2 cellular contexts compared by ENCODE assay signal in genomic region chr4:40506492-40506891, GRCh38.
TF ChIP-seq lines count a peak whose summit lies in the region.

No MANE protein-coding gene starts in this region.

TF ChIP-seq in HCT116, 20 proteins besides CTCF, POLR2A, EP300 and RAD21:
- TF ChIP-seq SRF (IDR thresholded peaks at IDR 0.05; ENCODE audit: low read depth): no peak
- no peak for TF ChIP-seq REST (IDR thresholded peaks at IDR 0.05; ENCODE audit: low read depth)
- no peak for TF ChIP-seq SP1 (IDR thresholded peaks at IDR 0.05; ENCODE audit: low read depth)
- no peak for TF ChIP-seq JUND (IDR thresholded peaks at IDR 0.05)
- no peak for TF ChIP-seq ZBTB33 (IDR thresholded peaks at IDR 0.05; ENCODE audit: extremely low read depth, insufficient replicate concordance, low read length)
- TF ChIP-seq FOSL1 (IDR thresholded peaks at IDR 0.05; ENCODE audit: low read depth): no peak
- TF ChIP-seq SIN3A (IDR thresholded peaks at IDR 0.05; ENCODE audit: low read depth): no peak
- TF ChIP-seq POLR2AphosphoS5 (IDR thresholded peaks at IDR 0.05; ENCODE audit: low read depth, low read length): no peak
- TF ChIP-seq ELF1 (IDR thresholded peaks at IDR 0.05; ENCODE audit: borderline replicate concordance, low read depth): no peak
- no peak for TF ChIP-seq MAX (IDR thresholded peaks at IDR 0.05)
- TF ChIP-seq ATF3 (IDR thresholded peaks at IDR 0.05): no peak
- TF ChIP-seq CBX3 (IDR thresholded peaks at IDR 0.05; ENCODE audit: low read depth): no peak
- no peak for TF ChIP-seq YY1 (IDR thresholded peaks at IDR 0.05; ENCODE audit: extremely low read depth, insufficient replicate concordance, low read depth, low read length)
- no peak for TF ChIP-seq ZNF274 (IDR thresholded peaks at IDR 0.05; ENCODE audit: low read depth, low read length)
- TF ChIP-seq CEBPB (IDR thresholded peaks at IDR 0.05; ENCODE audit: low read depth): no peak
- TF ChIP-seq EZH2phosphoT487 (IDR thresholded peaks at IDR 0.05; ENCODE audit: borderline replicate concordance): no peak
- no peak for TF ChIP-seq TCF7L2 (IDR thresholded peaks at IDR 0.05; ENCODE audit: borderline replicate concordance, extremely low read depth, insufficient read depth, insufficient read length)
- no peak for TF ChIP-seq ZFX (IDR thresholded peaks at IDR 0.05)
- TF ChIP-seq EZH2 (IDR thresholded peaks at IDR 0.05): no peak

TF ChIP-seq in WTC11, 78 proteins besides CTCF, POLR2A, EP300 and RAD21:
- no peak for TF ChIP-seq SOX15 (CRISPR knock-in tag; IDR thresholded peaks at IDR 0.05)
- no peak for TF ChIP-seq ZNF281 (CRISPR knock-in tag; IDR thresholded peaks at IDR 0.05)
- no peak for TF ChIP-seq HMGA2 (CRISPR knock-in tag; IDR thresholded peaks at IDR 0.05)
- no peak for TF ChIP-seq FOXJ3 (CRISPR knock-in tag; IDR thresholded peaks at IDR 0.05; ENCODE audit: borderline replicate concordance)
